In genomic region chr21:45984584-45985095, GRCh38 we compare ENCODE assay signal across 14 cellular contexts. TPM values are rescaled to one million over a fixed set of nuclear protein-coding genes. Genes with fewer than 3 reads are reported as not detected.
DNase-seq lines count a peak whose midpoint lies in the region; ATAC-seq and TF ChIP-seq lines count a peak whose summit lies in the region.
"Had no signal": no experiment of that assay in that cellular context is flagged by ENCODE, and none has a peak within 500 bp of the region (broad histone marks: within the 10 kb centered on the region; RNA-seq: fewer than 3 reads in every experiment).

No MANE protein-coding gene starts in this region.

- H3K36me3 ChIP-seq in left ventricle myocardium inferior (peaks cover 51% of the 10 kb centered on the region), colonic mucosa (no peaks in the 10 kb centered on the region), vagina (peaks cover 0 to 34% of the 10 kb centered on the region in 2 donors)

- peaks cover under 1% of the 10 kb centered on the region for H3K27me3 Mint-ChIP-seq in neural crest cell (ENCODE audit: low read depth)

- peak overlapping the region; percentile 99 for H3K4me3 ChIP-seq in left ventricle myocardium inferior
- H3K4me3 ChIP-seq in colonic mucosa: no peak overlapping the region
- H3K4me3 ChIP-seq in vagina: no peak overlapping the region
- H3K4me3 ChIP-seq: cardiac muscle cell had no signal

- intact Hi-C loops in left ventricle myocardium inferior (cut with micrococcal nuclease): no loop called here
- intact Hi-C loops in left cardiac atrium (cut with DNase I): loop anchor here in 1 of 2 donors (5.0 kb wide), 1 partner anchor 113 kb away; the partner anchor contains the start of gene COL6A2
- intact Hi-C loops in colonic mucosa (cut with DNase I): loop anchor here (5.0 kb wide), 1 partner anchor 113 kb away; the partner anchor contains the start of gene COL6A2
- intact Hi-C loops in vagina (cut with DNase I): no loop called here

- H3K9me3 ChIP-seq in left ventricle myocardium inferior (replicated peaks): no peaks in the 10 kb centered on the region
- no peaks in the 10 kb centered on the region for H3K9me3 ChIP-seq in colonic mucosa
- H3K9me3 ChIP-seq in vagina: no peaks in the 10 kb centered on the region

- TF ChIP-seq CTCF in left ventricle myocardium inferior (IDR thresholded peaks at IDR 0.05; ENCODE audit: borderline replicate concordance) (no peak), colonic mucosa (IDR thresholded peaks at IDR 0.05) (no peak), neural crest cell (conservative IDR thresholded peaks at IDR 0.05) (no peak), vagina (IDR thresholded peaks at IDR 0.05) (no peak)

- peak overlapping the region; percentile 92 for H3K27ac ChIP-seq in left ventricle myocardium inferior (replicated peaks)
- peak overlapping the region; percentile 12 for H3K27ac ChIP-seq in colonic mucosa
- peak overlapping the region; percentile 91 for H3K27ac ChIP-seq in vagina
- H3K27ac ChIP-seq: cardiac muscle cell, epithelial cell of prostate had no signal

- peaks cover 10% of the 10 kb centered on the region for H3K4me1 Mint-ChIP-seq in neural crest cell

- TF ChIP-seq POLR2A in vagina (IDR thresholded peaks at IDR 0.05): no peak

- H3K27me3 ChIP-seq in left ventricle myocardium inferior (ENCODE audit: low read depth): no peaks in the 10 kb centered on the region
- H3K27me3 ChIP-seq in colonic mucosa: peaks cover 13% of the 10 kb centered on the region
- H3K27me3 ChIP-seq in vagina: no peaks in the 10 kb centered on the region
- H3K27me3 ChIP-seq: cardiac muscle cell had no signal

- DNase-seq in left ventricle myocardium inferior (no peak), left cardiac atrium (no peak), colonic mucosa (no peak), neural crest cell (ENCODE audit: low read depth, low spot score) (no peak), vagina (ENCODE audit: extremely low spot score in 2 of 2) (no peak), NCI-H128 (lab: John Stamatoyannopoulos, UW; ENCODE audit: unreplicated experiment) (no peak), SHP77 treated with DMSO at 0.1 percent for 48 hours (lab: John Stamatoyannopoulos, UW) (no peak)
- DNase-seq: activated CD4-positive, alpha-beta T cell treated with anti-CD3 and anti-CD28 coated beads for 4 hours; activated T-cell treated with anti-CD3 and anti-CD28 coated beads, Interleukin-2, amount 50 U/mL, for 72 hours; NCI-H446 treated with DMSO at 0.1 percent for 48 hours had no signal

- H3K4me1 ChIP-seq in left ventricle myocardium inferior (peaks cover 62% of the 10 kb centered on the region), colonic mucosa (no peaks in the 10 kb centered on the region), vagina (peaks cover 37% of the 10 kb centered on the region)

- ATAC-seq in left cardiac atrium (no peak), HG02938 (IDR thresholded peaks at IDR 0.05; ENCODE audit: unreplicated experiment) (no peak)
- ATAC-seq: activated T-cell treated with anti-CD3 and anti-CD28 coated beads, Interleukin-2, amount 50 U/mL, for 72 hours; Panc1 had no signal

- H3K27ac Mint-ChIP-seq in neural crest cell (ENCODE audit: unreplicated experiment): no peak overlapping the region
- H3K27ac Mint-ChIP-seq: activated T-cell treated with anti-CD3 and anti-CD28 coated beads, Interleukin-2, amount 50 U/mL, for 72 hours had no signal

- peak overlapping the region in 1 of 2 donors; percentile 35 for H3K9ac ChIP-seq in colonic mucosa (ENCODE audit: low read depth in 2 of 2, low read length in 2 of 2)

- no peaks in the 10 kb centered on the region for H3K9me3 Mint-ChIP-seq in neural crest cell
- H3K9me3 Mint-ChIP-seq: activated T-cell treated with anti-CD3 and anti-CD28 coated beads, Interleukin-2, amount 50 U/mL, for 72 hours had no signal

- peaks cover 12% of the 10 kb centered on the region for H3K36me3 Mint-ChIP-seq in neural crest cell (ENCODE audit: low read depth)

- H3K4me3 Mint-ChIP-seq in neural crest cell: peak overlapping the region; percentile 61
- H3K4me3 Mint-ChIP-seq: activated T-cell treated with anti-CD3 and anti-CD28 coated beads, Interleukin-2, amount 50 U/mL, for 72 hours had no signal

RNA-seq across cellular contexts. Expression of gene COL6A1, which starts 3.1 kb away (rescaled TPM):
- total RNA-seq in left ventricle myocardium inferior: 154 TPM
- 100 to 1,000 TPM; 244 to 247 TPM for total RNA-seq in left cardiac atrium
- total RNA-seq in colonic mucosa: 100 to 1,000 TPM in 1 of 2 donors, 10 to 100 TPM in 1; 39.8 to 131 TPM
- total RNA-seq in neural crest cell: 118 and 120 TPM in 2 replicates
- total RNA-seq in vagina: 520 TPM

Comparison
In these comparisons a context has a peak if more than half of its experiments do, and no peak if none do; other contexts are left out.
1. H3K27ac ChIP-seq: peak in every context shown above with its lines; median percentile 92 in left ventricle myocardium inferior; 91 in vagina; 12 in colonic mucosa.